Comparison of ENCODE assay signal across 28 cellular contexts in genomic region chr17:8659758-8660410, GRCh38.
"Had no signal": no experiment of that assay in that cellular context is flagged by ENCODE, and none has a peak within 500 bp of the region (broad histone marks: within the 10 kb centered on the region; RNA-seq: fewer than 3 reads in every experiment).

No MANE protein-coding gene starts in this region.

- H3K36me3 ChIP-seq: WERI-Rb-1 had no signal

- H2AFZ ChIP-seq: PC-9 had no signal

- H3K4me3 ChIP-seq: PC-9 had no signal

- H3K27ac ChIP-seq: PC-9, RWPE1, WERI-Rb-1 had no signal

- H3K4me2 ChIP-seq: PC-9 had no signal

- ATAC-seq: activated CD8-positive, alpha-beta memory T cell treated with anti-CD3 and anti-CD28 coated beads, Interleukin-2, amount 10 ng/mL, durations not matched to agents 7 days and 5 days; activated naive CD8-positive, alpha-beta T cell treated with anti-CD3 and anti-CD28 coated beads, Interleukin-2, amount 50 U/mL, for 24 hours; Right ventricle myocardium inferior had no signal

- DNase-seq: activated CD4-positive, alpha-beta memory T cell treated with anti-CD3 and anti-CD28 coated beads, Interleukin-2, amount 10 ng/mL, durations not matched to agents 7 days and 5 days; activated CD4-positive, alpha-beta T cell treated with anti-CD3 and anti-CD28 coated beads for 1 hour; activated CD4-positive, alpha-beta T cell treated with anti-CD3 and anti-CD28 coated beads for 48 hours; activated CD4-positive, CD25-positive, alpha-beta regulatory T cell; activated CD8-positive, alpha-beta memory T cell treated with anti-CD3 and anti-CD28 coated beads for 24 hours; activated CD8-positive, alpha-beta memory T cell treated with anti-CD3 and anti-CD28 coated beads, Interleukin-2, amount 10 ng/mL, durations not matched to agents 7 days and 5 days; activated CD8-positive, alpha-beta memory T cell treated with anti-CD3 and anti-CD28 coated beads, Interleukin-2, amount 50 U/mL, for 48 hours; activated effector memory CD4-positive, alpha-beta T cell treated with Interleukin-2 at 50 U/mL for 16 hours; activated naive CD4-positive, alpha-beta T cell treated with anti-CD3 and anti-CD28 coated beads, Interleukin-2, amount 10 ng/mL, durations not matched to agents 7 days and 5 days; activated naive CD8-positive, alpha-beta T cell treated with anti-CD3 and anti-CD28 coated beads, Interleukin-2, amount 50 U/mL, for 24 hours; activated T-cell treated with anti-CD3 and anti-CD28 coated beads, Interleukin-2, amount 50 U/mL, for 48 hours; central memory CD4-positive, alpha-beta T cell; NCI-H1092; NCI-H1436 treated with DMSO at 0.1 percent for 48 hours; NCI-H1694 treated with DMSO at 0.1 percent for 48 hours; NCI-H2029; NCI-H345; NCI-H524 treated with DMSO at 0.1 percent for 48 hours; PC-9; SIG-M5; SW 1271; T-helper 1 cell; T-helper 2 cell; T-helper 9 cell; WERI-Rb-1 had no signal

- FAIRE-seq: RCC 7860 had no signal
